ENCODE assay signal across 8 cellular contexts in genomic region chr7:65750511-65751344, GRCh38.
DNase-seq lines count a peak whose midpoint lies in the region; ATAC-seq and TF ChIP-seq lines count a peak whose summit lies in the region.

No MANE protein-coding gene starts in this region.

- intact Hi-C loops in activated naive CD4-positive, alpha-beta T cell treated with anti-CD3 and anti-CD28 coated beads for 36 hours (cut with micrococcal nuclease) = loop anchor here (1.0 to 10.0 kb wide), 9 partner anchors 20 to 1246 kb away; partner anchors contain the start of genes ASL, CRCP, GUSB and TYW1

- TF ChIP-seq EP300 in gastroesophageal sphincter (IDR thresholded peaks at IDR 0.05) = no peak

- no peaks in the 10 kb centered on the region for H3K9me3 ChIP-seq in SJSA1 (replicated peaks)
- H3K9me3 ChIP-seq in gastroesophageal sphincter = no peaks in the 10 kb centered on the region

- TF ChIP-seq POLR2A in gastroesophageal sphincter (IDR thresholded peaks at IDR 0.05) = peak; percentile 82 to 85

- H3K27me3 ChIP-seq in SJSA1 (replicated peaks) (no peaks in the 10 kb centered on the region), gastroesophageal sphincter (no peaks in the 10 kb centered on the region)

- H3K27ac Mint-ChIP-seq in activated naive CD4-positive, alpha-beta T cell treated with anti-CD3 and anti-CD28 coated beads for 36 hours = peak overlapping the region; percentile 98

- DNase-seq in NAMALWA (ENCODE audit: low spot score) = peak; percentile 95
- peak; percentile 90 to 92 for DNase-seq in SJSA1 (ENCODE audit: low read depth in 1 of 2, low spot score in 2 of 2)
- peak; percentile 89 for DNase-seq in activated naive CD4-positive, alpha-beta T cell treated with anti-CD3 and anti-CD28 coated beads for 36 hours
- peak; percentile 22 to 95 (median 84) for DNase-seq in nucleus accumbens (lab: John Stamatoyannopoulos, UW)
- DNase-seq in superior temporal gyrus (ENCODE audit: extremely low spot score) = peak; percentile 93

- no peaks in the 10 kb centered on the region for H3K9me3 Mint-ChIP-seq in activated naive CD4-positive, alpha-beta T cell treated with anti-CD3 and anti-CD28 coated beads for 36 hours

- 0% methylated on average over 5 of the region's 69 CpGs for WGBS in gastroesophageal sphincter (ENCODE audit: low coverage in 1 of 2), 2 donors

- CTCF ChIA-PET in activated naive CD4-positive, alpha-beta T cell treated with anti-CD3 and anti-CD28 coated beads for 36 hours (lab: Charles Lee) = no interaction called here

- peak; percentile 97 for ATAC-seq in HG02571 (IDR thresholded peaks at IDR 0.05; ENCODE audit: unreplicated experiment)
- ATAC-seq in gastroesophageal sphincter = peak; percentile 98

- H3K36me3 Mint-ChIP-seq in activated naive CD4-positive, alpha-beta T cell treated with anti-CD3 and anti-CD28 coated beads for 36 hours (ENCODE audit: low read depth) = peaks cover 15% of the 10 kb centered on the region

- H3K27ac ChIP-seq in SJSA1 (peak overlapping the region; percentile 75), gastroesophageal sphincter (peak overlapping the region; percentile 92 to 98 (median 94))

- H3K27me3 Mint-ChIP-seq in activated naive CD4-positive, alpha-beta T cell treated with anti-CD3 and anti-CD28 coated beads for 36 hours (ENCODE audit: low read depth) = no peaks in the 10 kb centered on the region

- H3K4me1 ChIP-seq in SJSA1 (replicated peaks) = peaks cover 25% of the 10 kb centered on the region
- H3K4me1 ChIP-seq in gastroesophageal sphincter = peaks cover 3 to 71% (median 3%) of the 10 kb centered on the region in 3 donors

- H3K4me3 ChIP-seq in GM08714 (ENCODE audit: low read length) (peak overlapping the region; percentile 96), SJSA1 (peak overlapping the region; percentile 63), gastroesophageal sphincter (peak overlapping the region; percentile 81 to 89)

- TF ChIP-seq CTCF in gastroesophageal sphincter (IDR thresholded peaks at IDR 0.05) = peak in 3 of 4 experiments; percentile 30 to 52 (median 41)

- H3K4me3 Mint-ChIP-seq in activated naive CD4-positive, alpha-beta T cell treated with anti-CD3 and anti-CD28 coated beads for 36 hours = peak overlapping the region; percentile 84

- peaks cover 40% of the 10 kb centered on the region for H3K4me1 Mint-ChIP-seq in activated naive CD4-positive, alpha-beta T cell treated with anti-CD3 and anti-CD28 coated beads for 36 hours (ENCODE audit: low read depth)

- peaks cover 28% of the 10 kb centered on the region for H3K36me3 ChIP-seq in SJSA1
- H3K36me3 ChIP-seq in gastroesophageal sphincter = peaks cover 0 to 5% of the 10 kb centered on the region in 2 donors

Comparison
In these comparisons a context has a peak if more than half of its experiments do, and no peak if none do; other contexts are left out.
1. Peak in every context shown above with its lines: DNase-seq, ATAC-seq, H3K4me3 ChIP-seq and H3K27ac ChIP-seq.